In genomic region chr10:49139866-49140195, GRCh38 we compare ENCODE assay signal across 12 cellular contexts. TPM values are rescaled to one million over a fixed set of nuclear protein-coding genes. Genes with fewer than 3 reads are reported as not detected.
DNase-seq lines count a peak whose midpoint lies in the region; TF ChIP-seq lines count a peak whose summit lies in the region.
"Had no signal": no experiment of that assay in that cellular context is flagged by ENCODE, and none has a peak within 500 bp of the region (broad histone marks: within the 10 kb centered on the region; RNA-seq: fewer than 3 reads in every experiment).

No MANE protein-coding gene starts in this region.

- peaks cover 7% of the 10 kb centered on the region for H3K9me3 Mint-ChIP-seq in neural crest cell
- H3K9me3 Mint-ChIP-seq: activated naive CD4-positive, alpha-beta T cell treated with anti-CD3 and anti-CD28 coated beads, Interleukin-2, amount 50 U/mL, for 24 hours had no signal

- TF ChIP-seq CTCF in AG10803 (conservative IDR thresholded peaks at IDR 0.05; ENCODE audit: low read length) (no peak), choroid plexus epithelial cell (conservative IDR thresholded peaks at IDR 0.05; ENCODE audit: low read depth, low read length) (no peak), neural crest cell (conservative IDR thresholded peaks at IDR 0.05) (no peak), GM10266 (IDR thresholded peaks at IDR 0.05; ENCODE audit: control insufficient read depth, insufficient read depth, low read depth, missing control alignments) (no peak)

- H3K36me3 Mint-ChIP-seq in neural crest cell (ENCODE audit: low read depth), result no peaks in the 10 kb centered on the region
- H3K36me3 Mint-ChIP-seq: activated naive CD4-positive, alpha-beta T cell treated with anti-CD3 and anti-CD28 coated beads, Interleukin-2, amount 50 U/mL, for 24 hours had no signal

- DNase-seq in AG10803 (ENCODE audit: low read depth) (peak; percentile 95), HS-27A (ENCODE audit: low read depth) (peak; percentile 64), choroid plexus epithelial cell (ENCODE audit: low read depth) (peak; percentile 72), neural crest cell (ENCODE audit: low read depth, low spot score) (no peak), GM10266 (ENCODE audit: extremely low spot score) (no peak), medulla oblongata (ENCODE audit: extremely low spot score) (no peak), NCI-H774 (lab: John Stamatoyannopoulos, UW) (no peak)
- DNase-seq in stimulated activated CD4-positive, alpha-beta T cell treated with anti-CD3 and anti-CD28 coated beads, Interleukin-2, amount 100 ng/mL, for 24 hours, result no peak
- DNase-seq: stimulated activated CD4-positive, alpha-beta T cell treated with anti-CD3 and anti-CD28 coated beads, Interleukin-4, amount 100 ng/mL, for 1 hour had no signal

- peak overlapping the region; percentile 67 for H3K27ac Mint-ChIP-seq in neural crest cell (ENCODE audit: unreplicated experiment)
- H3K27ac Mint-ChIP-seq: activated naive CD4-positive, alpha-beta T cell treated with anti-CD3 and anti-CD28 coated beads, Interleukin-2, amount 50 U/mL, for 24 hours; WTC11 had no signal

- no peaks in the 10 kb centered on the region for H3K27me3 Mint-ChIP-seq in neural crest cell (ENCODE audit: low read depth)

- H3K4me3 Mint-ChIP-seq in neural crest cell, result no peak overlapping the region
- H3K4me3 Mint-ChIP-seq: activated naive CD4-positive, alpha-beta T cell treated with anti-CD3 and anti-CD28 coated beads, Interleukin-2, amount 50 U/mL, for 24 hours; WTC11 had no signal

- H3K4me1 Mint-ChIP-seq in neural crest cell, result peaks cover 3% of the 10 kb centered on the region
- H3K4me1 Mint-ChIP-seq: activated naive CD4-positive, alpha-beta T cell treated with anti-CD3 and anti-CD28 coated beads, Interleukin-2, amount 50 U/mL, for 24 hours had no signal

- H3K4me3 ChIP-seq in AG10803 (ENCODE audit: low read length) (0 out of 2 replicates have a peak overlapping the region, but pooled peaks have one; percentile 17), choroid plexus epithelial cell (ENCODE audit: low read depth, low read length) (no peak overlapping the region)

RNA-seq across cellular contexts. Expression of gene FAM170B, which starts 6.0 kb away (rescaled TPM):
- total RNA-seq in neural crest cell, result not detected in 2 replicates
- total RNA-seq: frontal cortex, WTC11 had no signal

RNA-seq across cellular contexts. Expression of gene VSTM4, which starts 24.5 kb away (rescaled TPM):
- total RNA-seq in neural crest cell, result 2.2 and 2.3 TPM in 2 replicates

RNA-seq across cellular contexts. Expression of gene TMEM273, which starts 48.4 kb away (rescaled TPM):
- total RNA-seq in neural crest cell, result 0.37 TPM in 1 of 2 replicates, not detected in the other

Comparison
In these comparisons a context has a peak if more than half of its experiments do, and no peak if none do; other contexts are left out.
1. DNase-seq: peak in AG10803 (single experiment), HS-27A (single experiment) and choroid plexus epithelial cell (single experiment); none in neural crest cell (single experiment), GM10266 (single experiment), stimulated activated CD4-positive, alpha-beta T cell treated with anti-CD3 and anti-CD28 coated beads, Interleukin-2, amount 100 ng/mL, for 24 hours (0 of 2), medulla oblongata (single experiment) and NCI-H774 (single experiment).